16 cellular contexts compared by ENCODE assay signal in genomic region chr19:1308718-1309117, GRCh38. TPM values are rescaled to one million over a fixed set of nuclear protein-coding genes. Genes with fewer than 3 reads are reported as not detected.
DNase-seq lines count a peak whose midpoint lies in the region; ATAC-seq and TF ChIP-seq lines count a peak whose summit lies in the region.
"Had no signal": no experiment of that assay in that cellular context is flagged by ENCODE, and none has a peak within 500 bp of the region (broad histone marks: within the 10 kb centered on the region; RNA-seq: fewer than 3 reads in every experiment).

No MANE protein-coding gene starts in this region.

- DNase-seq in NCI-H2171 treated with DMSO at 0.1 percent for 48 hours (lab: John Stamatoyannopoulos, UW) (peak; percentile 35), osteoblast (ENCODE audit: insufficient read length, low spot score, missing footprints) (peak; percentile 88), mesendoderm (no peak)
- DNase-seq: ACHN; Calu3; CD8-positive, alpha-beta T cell; DMS79 treated with DMSO at 0.1 percent for 48 hours; GF-D8; H9; KG1 had no signal

- no CpG with 5 or more reads among the region's 11 CpGs for WGBS in mesendoderm (ENCODE audit: extremely low coverage, insufficient coverage, low lambda C conversion rate)

- no peak overlapping the region for H2AK5ac ChIP-seq in mesendoderm (ENCODE audit: low read length)

- no peak overlapping the region for H3K23ac ChIP-seq in mesendoderm (ENCODE audit: low read length)

- H4K20me1 ChIP-seq in BLaER1, result peaks cover 8% of the 10 kb centered on the region; the same call in 1 of the 2 replicates
- H4K20me1 ChIP-seq in osteoblast (ENCODE audit: insufficient read depth, low read length), result no peaks in the 10 kb centered on the region

- H4K5ac ChIP-seq in mesendoderm (ENCODE audit: low read length), result no peak overlapping the region

- H3K18ac ChIP-seq in mesendoderm (ENCODE audit: low read length), result no peak overlapping the region

- CTCF ChIA-PET in HEK293 (lab: Yijun Ruan, JAX), result no interaction called here

- no peak overlapping the region for H2BK5ac ChIP-seq in mesendoderm (ENCODE audit: low read length)

- no peak overlapping the region for H4K8ac ChIP-seq in mesendoderm (ENCODE audit: low read depth, low read length)

- H3K79me1 ChIP-seq in mesendoderm (ENCODE audit: low read length), result no peaks in the 10 kb centered on the region

- ATAC-seq in HG02970 (IDR thresholded peaks at IDR 0.05; ENCODE audit: low FRiP score, unreplicated experiment), result no peak
- no peak for ATAC-seq in GM18868 (IDR thresholded peaks at IDR 0.05; ENCODE audit: unreplicated experiment)
- ATAC-seq: CD8-positive, alpha-beta T cell had no signal

- no peak overlapping the region for H2BK15ac ChIP-seq in mesendoderm (replicated peaks; ENCODE audit: low read depth)

- no peak overlapping the region for H2BK120ac ChIP-seq in mesendoderm (ENCODE audit: low read depth, low read length)

- H3K4me2 ChIP-seq in BLaER1 (peak overlapping the region; percentile 62), osteoblast (ENCODE audit: insufficient read depth, low read length) (no peak overlapping the region), mesendoderm (ENCODE audit: low read length) (no peak overlapping the region)

- no peaks in the 10 kb centered on the region for H3K36me3 ChIP-seq in BLaER1
- H3K36me3 ChIP-seq in HEK293 (ENCODE audit: control insufficient read depth in 2 of 2, insufficient read depth in 1 of 2, low read length in 2 of 2), result no peaks in the 10 kb centered on the region
- no peaks in the 10 kb centered on the region for H3K36me3 ChIP-seq in osteoblast (ENCODE audit: insufficient read depth, low read length)
- H3K36me3 ChIP-seq in mesendoderm (ENCODE audit: control insufficient read depth, insufficient read depth, low read length), result no peaks in the 10 kb centered on the region

- TF ChIP-seq CTCF in HEK293 (tag by site-specific recombination; IDR thresholded peaks at IDR 0.05), result no peak
- TF ChIP-seq CTCF in osteoblast (IDR thresholded peaks at IDR 0.05; ENCODE audit: extremely low read depth, low read depth, low read length), result no peak

- no peak overlapping the region for H3K4ac ChIP-seq in mesendoderm (ENCODE audit: low read depth, low read length)

- POLR2A ChIA-PET in HEK293 (lab: Yijun Ruan, JAX), result interaction anchor here (0.6 to 1.8 kb wide), 2 partner anchors 40 to 147 kb away, joined by 3 to 6 read pairs; partner anchors contain the start of gene CIRBP

- H3K27ac ChIP-seq in BLaER1 (0 out of 2 replicates have a peak overlapping the region, but pooled peaks have one; percentile 18), HEK293 (ENCODE audit: extremely low read depth, low read depth, low read length) (no peak overlapping the region), osteoblast (ENCODE audit: low read depth, low read length) (no peak overlapping the region), mesendoderm (ENCODE audit: low read depth, low read length) (no peak overlapping the region)

- H3K9ac ChIP-seq in BLaER1 (no peak overlapping the region; the same call in 1 of the 2 replicates), mesendoderm (ENCODE audit: low read length) (no peak overlapping the region)

- no peak overlapping the region for H3K4me3 ChIP-seq in BLaER1
- H3K4me3 ChIP-seq in HEK293 (ENCODE audit: low read depth, low read length), result no peak overlapping the region
- H3K4me3 ChIP-seq in osteoblast (ENCODE audit: insufficient read depth, low read length), result no peak overlapping the region
- H3K4me3 ChIP-seq in mesendoderm (ENCODE audit: low read length), result no peak overlapping the region

- H3K4me1 ChIP-seq in BLaER1 (peaks cover 61% of the 10 kb centered on the region), HEK293 (ENCODE audit: control insufficient read depth, insufficient read depth, low read length) (no peaks in the 10 kb centered on the region), osteoblast (ENCODE audit: insufficient read depth, low read length) (no peaks in the 10 kb centered on the region), mesendoderm (ENCODE audit: control insufficient read depth, low read depth, low read length) (no peaks in the 10 kb centered on the region)

- no peaks in the 10 kb centered on the region for H3K79me2 ChIP-seq in osteoblast (ENCODE audit: insufficient read depth, low read length)
- H3K79me2 ChIP-seq in mesendoderm (ENCODE audit: control insufficient read depth, insufficient read depth, low read length), result no peaks in the 10 kb centered on the region

- no peaks in the 10 kb centered on the region for H3K9me3 ChIP-seq in BLaER1
- H3K9me3 ChIP-seq in HEK293 (ENCODE audit: control insufficient read depth, insufficient read depth, low read depth, low read length), result no peaks in the 10 kb centered on the region
- H3K9me3 ChIP-seq in osteoblast (ENCODE audit: low read depth, low read length), result no peaks in the 10 kb centered on the region

- H2AFZ ChIP-seq in osteoblast (ENCODE audit: low read length), result no peak overlapping the region

- H3K56ac ChIP-seq in mesendoderm (ENCODE audit: low read length), result no peak overlapping the region

- H3K27me3 ChIP-seq in BLaER1 (no peaks in the 10 kb centered on the region), osteoblast (ENCODE audit: insufficient read depth, low read length) (peaks cover 2% of the 10 kb centered on the region), mesendoderm (ENCODE audit: insufficient read depth, low read length, poor library complexity) (no peaks in the 10 kb centered on the region)

TF ChIP-seq in HEK293, 187 proteins besides CTCF, POLR2A, EP300 and RAD21 (continues in another document):
- no peak for TF ChIP-seq ZNF211 (tag by site-specific recombination; IDR thresholded peaks at IDR 0.05; ENCODE audit: low read depth)
- TF ChIP-seq REPIN1 (tag by site-specific recombination; IDR thresholded peaks at IDR 0.05; ENCODE audit: low read depth), result no peak
- no peak for TF ChIP-seq MEIS1 (CRISPR knock-in tag; IDR thresholded peaks at IDR 0.05; ENCODE audit: borderline replicate concordance)
- TF ChIP-seq ZNF341 (tag by site-specific recombination; IDR thresholded peaks at IDR 0.05; ENCODE audit: low read depth), result no peak
- TF ChIP-seq ZNF548 (tag by site-specific recombination; IDR thresholded peaks at IDR 0.05), result no peak
- no peak for TF ChIP-seq ZNF776 (tag by site-specific recombination; IDR thresholded peaks at IDR 0.05; ENCODE audit: borderline replicate concordance)
- no peak for TF ChIP-seq ZNF184 (tag by site-specific recombination; IDR thresholded peaks at IDR 0.05)
- TF ChIP-seq GLIS1 (tag by site-specific recombination; IDR thresholded peaks at IDR 0.05), result peak; percentile 93
- no peak for TF ChIP-seq ZNF518A (tag by site-specific recombination; conservative IDR thresholded peaks at IDR 0.05; ENCODE audit: low read depth)
- TF ChIP-seq, protein P1, sequence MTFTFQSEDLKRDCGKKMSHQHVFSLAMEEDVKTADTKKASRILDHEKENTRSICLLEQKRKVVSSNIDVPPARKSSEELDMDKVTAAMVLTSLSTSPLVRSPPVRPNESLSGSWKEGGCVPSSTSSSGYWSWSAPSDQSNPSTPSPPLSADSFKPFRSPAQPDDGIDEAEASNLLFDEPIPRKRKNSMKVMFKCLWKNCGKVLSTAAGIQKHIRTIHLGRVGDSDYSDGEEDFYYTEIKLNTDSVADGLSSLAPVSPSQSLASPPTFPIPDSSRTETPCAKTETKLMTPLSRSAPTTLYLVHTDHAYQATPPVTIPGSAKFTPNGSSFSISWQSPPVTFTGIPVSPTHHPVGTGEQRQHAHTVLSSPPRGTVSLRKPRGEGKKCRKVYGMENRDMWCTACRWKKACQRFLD (tag by site-specific recombination; IDR thresholded peaks at IDR 0.05), result no peak

RNA-seq across cellular contexts. Expression of gene EFNA2, which starts 23.0 kb away (rescaled TPM):
- total RNA-seq in osteoblast, result not detected in 2 replicates
- polyA plus RNA-seq in mesendoderm (2013, experiment 1 of 2), result 3.5 TPM
- polyA plus RNA-seq in mesendoderm (2013, experiment 2 of 2), result 3.4 TPM
- total RNA-seq: CD8-positive, alpha-beta T cell had no signal
- polyA plus RNA-seq: BJ, IgD-negative memory B cell had no signal

RNA-seq across cellular contexts. Expression of gene FAM174C, which starts 33.4 kb away (rescaled TPM):
- 21.8 and 25.0 TPM in 2 replicates for total RNA-seq in osteoblast
- 55.7 TPM for polyA plus RNA-seq in mesendoderm (2013, experiment 1 of 2)
- 57.0 TPM for polyA plus RNA-seq in mesendoderm (2013, experiment 2 of 2)

RNA-seq across cellular contexts. Expression of gene CIRBP, which starts 39.6 kb away (rescaled TPM):
- 300 and 380 TPM in 2 replicates for total RNA-seq in osteoblast
- 93.3 TPM for polyA plus RNA-seq in mesendoderm (2013, experiment 1 of 2)
- 93.6 TPM for polyA plus RNA-seq in mesendoderm (2013, experiment 2 of 2)
